Comparison of ENCODE assay signal across 16 cellular contexts in the genomic region with DNA sequence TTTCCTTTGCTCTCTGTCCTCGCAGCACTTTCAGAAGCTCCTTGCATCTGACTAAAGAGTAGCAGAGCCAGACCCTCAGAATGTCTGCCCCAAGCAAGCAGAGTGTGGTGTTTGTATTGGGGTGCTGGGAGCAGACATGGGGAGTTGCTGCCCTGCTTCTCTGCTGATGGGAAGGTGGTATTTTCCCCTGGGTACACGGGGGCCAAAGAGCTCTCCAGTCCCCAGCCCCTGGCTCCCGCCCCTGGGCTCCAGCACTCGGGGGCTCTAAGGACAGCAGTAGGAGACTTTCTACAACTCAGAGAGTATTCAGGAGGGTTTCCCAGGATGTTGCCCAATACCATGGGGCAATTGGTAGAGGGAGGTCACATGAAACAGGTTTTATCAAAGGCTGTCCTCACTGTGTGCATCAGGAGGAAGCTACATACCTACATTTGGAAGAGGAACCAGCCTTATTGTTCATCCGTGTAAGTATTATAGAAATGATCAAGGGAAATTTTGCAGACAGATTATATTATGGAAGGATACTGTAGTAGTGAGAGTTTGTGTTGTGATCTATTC. TPM values are rescaled to one million over a fixed set of nuclear protein-coding genes. Genes with fewer than 3 reads are reported as not detected.
A peak's percentile ranks its signal among the peaks of the same experiment; 100 is the strongest.
DNase-seq lines count a peak whose midpoint lies in the region; ATAC-seq, FAIRE-seq and TF ChIP-seq lines count a peak whose summit lies in the region.
"Had no signal": no experiment of that assay in that cellular context is flagged by ENCODE, and none has a peak within 500 bp of the region (broad histone marks: within the 10 kb centered on the region; RNA-seq: fewer than 3 reads in every experiment).

No MANE protein-coding gene starts in this region.

- BruUV-seq in A673 (replicated peaks; lab: Mats Ljungman, UMichigan) = no TSS peak

- peak overlapping the region; percentile 47 for H3K27ac ChIP-seq in A673 (ENCODE audit: low read depth, low read length, poor library complexity, severe bottlenecking)
- H3K27ac ChIP-seq in upper lobe of right lung = no peak overlapping the region
- H3K27ac ChIP-seq: ovary had no signal

- H3K27me3 Mint-ChIP-seq in activated T-helper 1 cell treated with anti-CD3 and anti-CD28 coated beads, Interleukin-12 subunit alpha, Interleukin-12 subunit beta, Interleukin-2, Interleukin-4 antibody, amounts not matched to agents 30 ng/mL and 10 ng/mL and 1 ng/mL, durations not matched to agents 14 hours and 24 hours and 36 hours (ENCODE audit: insufficient read depth) = no peaks in the 10 kb centered on the region
- H3K27me3 Mint-ChIP-seq: IgD-negative memory B cell had no signal

- FAIRE-seq in GM12892 (lab: Jason Lieb, UNC) = peak; percentile 48

- no peaks in the 10 kb centered on the region for H3K27me3 ChIP-seq in A673 (replicated peaks; ENCODE audit: insufficient read depth, low read depth, low read length, poor library complexity)
- H3K27me3 ChIP-seq in mononuclear cell (ENCODE audit: insufficient read depth, low read length) = no peaks in the 10 kb centered on the region
- no peaks in the 10 kb centered on the region for H3K27me3 ChIP-seq in upper lobe of right lung
- H3K27me3 ChIP-seq: ovary had no signal

- DNase-seq in A673 (ENCODE audit: low spot score) (no peak), GM12892 (ENCODE audit: insufficient read length) (no peak), upper lobe of right lung (no peak), DMS 273 treated with DMSO at 0.1 percent for 48 hours (lab: John Stamatoyannopoulos, UW) (no peak)
- DNase-seq in activated T-helper 1 cell treated with anti-CD3 and anti-CD28 coated beads, Interleukin-12 subunit alpha, Interleukin-12 subunit beta, Interleukin-2, Interleukin-4 antibody, amounts not matched to agents 30 ng/mL and 10 ng/mL and 1 ng/mL, durations not matched to agents 14 hours and 24 hours and 36 hours (ENCODE audit: low spot score) = no peak
- DNase-seq: activated gamma-delta T cell, GDM1, NCI-H1694 treated with DMSO at 0.1 percent for 48 hours, NCI-H774, ovary, SHP77 had no signal

- H3K9me3 Mint-ChIP-seq in activated T-helper 1 cell treated with anti-CD3 and anti-CD28 coated beads, Interleukin-12 subunit alpha, Interleukin-12 subunit beta, Interleukin-2, Interleukin-4 antibody, amounts not matched to agents 30 ng/mL and 10 ng/mL and 1 ng/mL, durations not matched to agents 14 hours and 24 hours and 36 hours = no peaks in the 10 kb centered on the region
- H3K9me3 Mint-ChIP-seq: CD14-positive monocyte, IgD-negative memory B cell had no signal

- H3K4me3 Mint-ChIP-seq in activated T-helper 1 cell treated with anti-CD3 and anti-CD28 coated beads, Interleukin-12 subunit alpha, Interleukin-12 subunit beta, Interleukin-2, Interleukin-4 antibody, amounts not matched to agents 30 ng/mL and 10 ng/mL and 1 ng/mL, durations not matched to agents 14 hours and 24 hours and 36 hours = peak overlapping the region; percentile 88
- H3K4me3 Mint-ChIP-seq: CD14-positive monocyte had no signal

- TF ChIP-seq CTCF in A673 (conservative IDR thresholded peaks at IDR 0.05; ENCODE audit: low read depth, low read length) = no peak
- no peak for TF ChIP-seq CTCF in upper lobe of right lung (IDR thresholded peaks at IDR 0.05)

- no peaks in the 10 kb centered on the region for H3K36me3 ChIP-seq in A673 (ENCODE audit: insufficient read depth, low read length, poor library complexity, severe bottlenecking)
- no peaks in the 10 kb centered on the region for H3K36me3 ChIP-seq in upper lobe of right lung
- H3K36me3 ChIP-seq: ovary had no signal

- no peaks in the 10 kb centered on the region for H3K9me3 ChIP-seq in A673 (ENCODE audit: low read depth, low read length, poor library complexity, severe bottlenecking)
- no peaks in the 10 kb centered on the region for H3K9me3 ChIP-seq in mononuclear cell (ENCODE audit: low read depth, low read length)
- no peaks in the 10 kb centered on the region for H3K9me3 ChIP-seq in upper lobe of right lung
- H3K9me3 ChIP-seq: ovary had no signal

- peak overlapping the region; percentile 94 for H3K27ac Mint-ChIP-seq in activated T-helper 1 cell treated with anti-CD3 and anti-CD28 coated beads, Interleukin-12 subunit alpha, Interleukin-12 subunit beta, Interleukin-2, Interleukin-4 antibody, amounts not matched to agents 30 ng/mL and 10 ng/mL and 1 ng/mL, durations not matched to agents 14 hours and 24 hours and 36 hours

- ATAC-seq in upper lobe of right lung (no peak), GM21381 (IDR thresholded peaks at IDR 0.05; ENCODE audit: unreplicated experiment) (no peak), GM19023 (IDR thresholded peaks at IDR 0.05; ENCODE audit: unreplicated experiment) (no peak)

- POLR2A ChIA-PET in A673 (lab: Charles Lee; ENCODE audit: low non-redundant PET) = interaction anchor here (0.6 kb wide), 1 partner anchor 32 kb away, joined by 3 read pairs; no protein-coding TSS in a partner anchor

- H3K4me3 ChIP-seq in A673 (ENCODE audit: low read depth, low read length, poor library complexity, severe bottlenecking) (no peak overlapping the region), mononuclear cell (ENCODE audit: low read length) (peak overlapping the region; percentile 1), upper lobe of right lung (no peak overlapping the region)
- H3K4me3 ChIP-seq: ovary had no signal

- CTCF ChIA-PET in A673 (lab: Charles Lee) = no interaction called here

- peaks cover 90% of the 10 kb centered on the region for H3K36me3 Mint-ChIP-seq in activated T-helper 1 cell treated with anti-CD3 and anti-CD28 coated beads, Interleukin-12 subunit alpha, Interleukin-12 subunit beta, Interleukin-2, Interleukin-4 antibody, amounts not matched to agents 30 ng/mL and 10 ng/mL and 1 ng/mL, durations not matched to agents 14 hours and 24 hours and 36 hours (ENCODE audit: low read depth)

- intact Hi-C loops in A673 (cut with micrococcal nuclease; ENCODE audit: unreplicated experiment) (no loop called here), upper lobe of right lung (cut with DNase I) (no loop called here)
- intact Hi-C loops in activated T-helper 1 cell treated with anti-CD3 and anti-CD28 coated beads, Interleukin-12 subunit alpha, Interleukin-12 subunit beta, Interleukin-2, Interleukin-4 antibody, amounts not matched to agents 30 ng/mL and 10 ng/mL and 1 ng/mL, durations not matched to agents 14 hours and 24 hours and 36 hours (cut with micrococcal nuclease) = loop anchor here (5.0 kb wide), 3 partner anchors 416 to 1271 kb away; a partner anchor contains a TSS

- H3K4me1 ChIP-seq in A673 (ENCODE audit: insufficient read depth, low read length, poor library complexity, severe bottlenecking) = peaks cover 71% of the 10 kb centered on the region
- H3K4me1 ChIP-seq in mononuclear cell (ENCODE audit: insufficient read depth, low read length) = peaks cover 60% of the 10 kb centered on the region
- H3K4me1 ChIP-seq in upper lobe of right lung = peaks cover 8% of the 10 kb centered on the region

- TF ChIP-seq POLR2A in GM12892 (IDR thresholded peaks at IDR 0.05; ENCODE audit: low read depth, low read length) = no peak

- peaks cover 93% of the 10 kb centered on the region for H3K4me1 Mint-ChIP-seq in activated T-helper 1 cell treated with anti-CD3 and anti-CD28 coated beads, Interleukin-12 subunit alpha, Interleukin-12 subunit beta, Interleukin-2, Interleukin-4 antibody, amounts not matched to agents 30 ng/mL and 10 ng/mL and 1 ng/mL, durations not matched to agents 14 hours and 24 hours and 36 hours (ENCODE audit: low read depth)

RNA-seq across cellular contexts. Expression of a gene that starts 50.3 kb away (rescaled TPM):
- total RNA-seq in A673 (2021) (224 and 261 TPM in 2 replicates), mononuclear cell (83.6 TPM), upper lobe of right lung (184 TPM)
- 293 TPM for polyA plus RNA-seq in GM12892 (2012; ENCODE audit: missing spikeins)
- 228 and 229 TPM in 2 replicates for total RNA-seq in activated T-helper 1 cell treated with anti-CD3 and anti-CD28 coated beads, Interleukin-12 subunit alpha, Interleukin-12 subunit beta, Interleukin-2, Interleukin-4 antibody, amounts not matched to agents 30 ng/mL and 10 ng/mL and 1 ng/mL, durations not matched to agents 14 hours and 24 hours and 36 hours

RNA-seq across cellular contexts. Expression of a gene that starts 59.4 kb away (rescaled TPM):
- 36.6 and 40.7 TPM in 2 replicates for total RNA-seq in A673 (2021)
- 8.5 TPM for polyA plus RNA-seq in GM12892 (2012; ENCODE audit: missing spikeins)
- 13.2 and 13.6 TPM in 2 replicates for total RNA-seq in activated T-helper 1 cell treated with anti-CD3 and anti-CD28 coated beads, Interleukin-12 subunit alpha, Interleukin-12 subunit beta, Interleukin-2, Interleukin-4 antibody, amounts not matched to agents 30 ng/mL and 10 ng/mL and 1 ng/mL, durations not matched to agents 14 hours and 24 hours and 36 hours
- total RNA-seq in mononuclear cell = 7.5 TPM
- total RNA-seq in upper lobe of right lung = 34.2 TPM
